ENCODE assay signal across 9 cellular contexts in the genomic region with DNA sequence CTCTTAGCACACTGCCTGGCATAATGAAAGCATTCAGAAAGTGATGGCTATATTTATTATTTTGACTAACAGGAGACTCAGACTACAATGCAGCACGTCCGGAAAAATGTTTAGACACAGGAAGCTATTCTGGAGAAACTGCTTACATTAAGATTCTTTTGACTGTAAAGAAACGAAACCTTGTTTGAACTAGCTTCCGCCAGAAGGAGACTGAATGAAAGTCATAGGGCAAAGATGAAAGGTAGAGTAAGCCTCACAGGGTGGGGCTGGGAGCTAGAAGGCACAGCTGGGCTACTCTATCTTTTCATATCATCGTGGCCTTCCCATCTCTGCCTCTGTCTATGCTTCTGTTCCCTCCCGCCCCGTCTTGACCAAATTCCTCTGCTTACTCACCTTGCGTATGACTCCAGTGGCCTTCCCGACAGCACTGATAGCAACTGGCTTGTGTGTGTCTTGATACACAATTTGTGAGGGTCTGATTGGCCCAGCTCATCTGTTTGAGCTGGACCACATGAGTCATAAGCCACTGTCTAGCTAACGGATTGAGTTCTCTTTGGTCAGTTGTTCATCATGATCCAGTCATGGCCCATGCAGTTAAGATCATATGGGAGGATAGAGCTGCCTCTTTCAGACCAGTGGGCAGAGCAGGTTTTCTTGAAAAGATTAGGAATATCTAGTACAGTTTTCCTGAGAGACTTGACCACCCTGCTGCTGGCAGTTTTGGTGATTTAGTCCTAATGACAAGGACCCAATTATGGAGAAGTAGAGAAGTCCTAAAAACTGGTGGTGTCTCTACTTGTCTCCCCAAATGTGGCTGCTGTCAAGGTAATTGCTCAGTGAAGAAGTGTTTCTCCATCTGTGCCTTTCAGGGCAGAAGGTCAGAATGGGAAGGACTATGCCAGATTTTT.
A peak's percentile ranks its signal among the peaks of the same experiment; 100 is the strongest.
DNase-seq lines count a peak whose midpoint lies in the region; ATAC-seq and TF ChIP-seq lines count a peak whose summit lies in the region.
"Had no signal": no experiment of that assay in that cellular context is flagged by ENCODE, and none has a peak within 500 bp of the region (broad histone marks: within the 10 kb centered on the region; RNA-seq: fewer than 3 reads in every experiment).

No MANE protein-coding gene starts in this region.

- no peaks in the 10 kb centered on the region for H4K20me1 ChIP-seq in osteoblast (ENCODE audit: insufficient read depth, low read length)

- H3K9me3 Mint-ChIP-seq in T-helper 2 cell treated with Interferon-gamma antibody and Interleukin-4, amounts not matched to agents 5 μg/mL and 100 μg/mL, for 36 hours = peaks cover 17% of the 10 kb centered on the region

- peaks cover 35% of the 10 kb centered on the region for H3K4me1 ChIP-seq in osteoblast (ENCODE audit: insufficient read depth, low read length)

- peaks cover 33% of the 10 kb centered on the region for H3K36me3 Mint-ChIP-seq in T-helper 2 cell treated with Interferon-gamma antibody and Interleukin-4, amounts not matched to agents 5 μg/mL and 100 μg/mL, for 36 hours (ENCODE audit: low read depth)

- no peaks in the 10 kb centered on the region for H3K27me3 ChIP-seq in osteoblast (ENCODE audit: insufficient read depth, low read length)

- peaks cover 58% of the 10 kb centered on the region for H3K4me1 Mint-ChIP-seq in T-helper 2 cell treated with Interferon-gamma antibody and Interleukin-4, amounts not matched to agents 5 μg/mL and 100 μg/mL, for 36 hours (ENCODE audit: low read depth)

- H3K27ac Mint-ChIP-seq in T-helper 2 cell treated with Interferon-gamma antibody and Interleukin-4, amounts not matched to agents 5 μg/mL and 100 μg/mL, for 36 hours = peak overlapping the region; percentile 98

- H3K4me2 ChIP-seq in osteoblast (ENCODE audit: insufficient read depth, low read length) = peak overlapping the region; percentile 82

- H3K27me3 Mint-ChIP-seq in T-helper 2 cell treated with Interferon-gamma antibody and Interleukin-4, amounts not matched to agents 5 μg/mL and 100 μg/mL, for 36 hours (ENCODE audit: low read depth) = no peaks in the 10 kb centered on the region

- no peaks in the 10 kb centered on the region for H3K36me3 ChIP-seq in osteoblast (ENCODE audit: insufficient read depth, low read length)

- ATAC-seq in GM19463 (IDR thresholded peaks at IDR 0.05; ENCODE audit: unreplicated experiment) = peak; percentile 70

- H3K9me3 ChIP-seq in osteoblast (ENCODE audit: low read depth, low read length) = no peaks in the 10 kb centered on the region

- H3K27ac ChIP-seq in cingulate gyrus (ENCODE audit: low read depth, low read length) = peak overlapping the region; percentile 30
- peak overlapping the region; percentile 86 for H3K27ac ChIP-seq in osteoblast (ENCODE audit: low read depth, low read length)

- H3K79me2 ChIP-seq in osteoblast (ENCODE audit: insufficient read depth, low read length) = no peaks in the 10 kb centered on the region

- H2AFZ ChIP-seq in osteoblast (ENCODE audit: low read length) = peak overlapping the region; percentile 65

- TF ChIP-seq CTCF in osteoblast (IDR thresholded peaks at IDR 0.05; ENCODE audit: extremely low read depth, low read depth, low read length) = no peak

- peak overlapping the region; percentile 76 for H3K4me3 Mint-ChIP-seq in T-helper 2 cell treated with Interferon-gamma antibody and Interleukin-4, amounts not matched to agents 5 μg/mL and 100 μg/mL, for 36 hours
- H3K4me3 Mint-ChIP-seq: neural crest cell had no signal

- peak; percentile 64 for DNase-seq in T-helper 2 cell treated with Interferon-gamma antibody and Interleukin-4, amounts not matched to agents 5 μg/mL and 100 μg/mL, for 36 hours (ENCODE audit: low spot score)
- peak; percentile 94 for DNase-seq in osteoblast (ENCODE audit: insufficient read length, low spot score, missing footprints)
- DNase-seq in UCSD-AML1 (lab: John Stamatoyannopoulos, UW; ENCODE audit: unreplicated experiment) = no peak
- DNase-seq in NCI-H82 (lab: John Stamatoyannopoulos, UW) = no peak
- no peak for DNase-seq in C1 segment of cervical spinal cord (lab: John Stamatoyannopoulos, UW)
- no peak for DNase-seq in NCI-H1105 treated with DMSO at 0.1 percent for 48 hours (lab: John Stamatoyannopoulos, UW)

- peak overlapping the region; percentile 53 for H3K4me3 ChIP-seq in osteoblast (ENCODE audit: insufficient read depth, low read length)

Comparison
In these comparisons a context has a peak if more than half of its experiments do, and no peak if none do; other contexts are left out.
1. DNase-seq: peak in T-helper 2 cell treated with Interferon-gamma antibody and Interleukin-4, amounts not matched to agents 5 μg/mL and 100 μg/mL, for 36 hours (single experiment) and osteoblast (single experiment); none in UCSD-AML1 (single experiment), NCI-H82 (single experiment), C1 segment of cervical spinal cord (0 of 14) and NCI-H1105 treated with DMSO at 0.1 percent for 48 hours (single experiment).